In the genomic region with DNA sequence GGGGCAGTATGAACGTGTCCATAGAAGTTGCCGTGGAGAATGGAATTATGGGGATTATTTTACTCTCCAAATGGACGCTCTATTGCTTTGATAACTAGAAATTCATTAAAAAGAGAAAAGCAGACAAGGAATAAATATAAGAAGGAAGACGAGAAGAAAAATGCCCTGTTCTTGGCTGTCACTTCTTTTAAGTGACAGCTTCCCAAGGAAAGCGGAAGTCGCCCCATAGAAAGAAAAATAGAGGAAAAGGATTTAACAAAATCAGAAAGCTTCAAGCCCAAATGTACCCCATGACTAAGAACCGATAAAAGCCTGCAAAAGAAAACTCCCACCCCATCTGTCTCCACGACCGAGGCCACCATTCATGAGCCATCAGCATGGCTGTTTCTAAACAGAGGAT, we compare ENCODE assay signal across 29 cellular contexts.
"Had no signal": no experiment of that assay in that cellular context is flagged by ENCODE, and none has a peak within 500 bp of the region (broad histone marks: within the 10 kb centered on the region; RNA-seq: fewer than 3 reads in every experiment).

No MANE protein-coding gene starts in this region.

- H3K4me1 ChIP-seq: colonic mucosa, esophagus muscularis mucosa, esophagus squamous epithelium, foreskin keratinocyte, gastrocnemius medialis, gastroesophageal sphincter, heart left ventricle, heart right ventricle had no signal

- H3K4me3 ChIP-seq: colonic mucosa, coronary artery, dorsolateral prefrontal cortex, esophagus muscularis mucosa, esophagus squamous epithelium, gastrocnemius medialis, gastroesophageal sphincter, heart left ventricle, heart right ventricle had no signal

- DNase-seq: colonic mucosa; cortex of kidney; dermis blood vessel endothelial cell; dorsolateral prefrontal cortex; effector CD4-positive, alpha-beta T cell; effector CD8-positive, alpha-beta T cell; effector memory CD4-positive, alpha-beta T cell; effector memory CD8-positive, alpha-beta T cell; endodermal cell; erythroblast; esophagus squamous epithelium; foreskin fibroblast; foreskin keratinocyte; foreskin melanocyte; gastrocnemius medialis; glutamatergic neuron; head of caudate nucleus; heart left ventricle; heart right ventricle had no signal

- H3K36me3 ChIP-seq: colonic mucosa, esophagus muscularis mucosa, esophagus squamous epithelium, gastrocnemius medialis, gastroesophageal sphincter, heart left ventricle, heart right ventricle had no signal

- H3K27ac Mint-ChIP-seq: dendritic cell treated with granulocyte-macrophage colony-stimulating factor and Interleukin-4, amounts not matched to agents 40 ng/mL and 50 ng/mL, for 4 days; effector memory CD8-positive, alpha-beta T cell; endodermal cell had no signal

- ATAC-seq: effector memory CD8-positive, alpha-beta T cell; esophagus mucosa; foreskin keratinocyte; gastrocnemius medialis; gastroesophageal sphincter; heart left ventricle; heart right ventricle had no signal

- H3K9me3 Mint-ChIP-seq: dendritic cell treated with granulocyte-macrophage colony-stimulating factor and Interleukin-4, amounts not matched to agents 40 ng/mL and 50 ng/mL, for 4 days; effector memory CD8-positive, alpha-beta T cell; endodermal cell had no signal

- FAIRE-seq: colon, endometrium, endothelial cell of umbilical vein, frontal cortex had no signal

- H3K27ac ChIP-seq: colonic mucosa, coronary artery, dorsolateral prefrontal cortex, epithelial cell of prostate, esophagus muscularis mucosa, esophagus squamous epithelium, foreskin keratinocyte, gastrocnemius medialis, gastroesophageal sphincter, heart left ventricle, heart right ventricle had no signal

- H3K9me3 ChIP-seq: colonic mucosa, esophagus muscularis mucosa, esophagus squamous epithelium, gastrocnemius medialis, gastroesophageal sphincter, heart left ventricle, heart right ventricle had no signal

- H3K4me3 Mint-ChIP-seq: dendritic cell treated with granulocyte-macrophage colony-stimulating factor and Interleukin-4, amounts not matched to agents 40 ng/mL and 50 ng/mL, for 4 days; effector memory CD8-positive, alpha-beta T cell; endodermal cell had no signal
